Comparison of ENCODE assay signal across 8 cellular contexts in the genomic region with DNA sequence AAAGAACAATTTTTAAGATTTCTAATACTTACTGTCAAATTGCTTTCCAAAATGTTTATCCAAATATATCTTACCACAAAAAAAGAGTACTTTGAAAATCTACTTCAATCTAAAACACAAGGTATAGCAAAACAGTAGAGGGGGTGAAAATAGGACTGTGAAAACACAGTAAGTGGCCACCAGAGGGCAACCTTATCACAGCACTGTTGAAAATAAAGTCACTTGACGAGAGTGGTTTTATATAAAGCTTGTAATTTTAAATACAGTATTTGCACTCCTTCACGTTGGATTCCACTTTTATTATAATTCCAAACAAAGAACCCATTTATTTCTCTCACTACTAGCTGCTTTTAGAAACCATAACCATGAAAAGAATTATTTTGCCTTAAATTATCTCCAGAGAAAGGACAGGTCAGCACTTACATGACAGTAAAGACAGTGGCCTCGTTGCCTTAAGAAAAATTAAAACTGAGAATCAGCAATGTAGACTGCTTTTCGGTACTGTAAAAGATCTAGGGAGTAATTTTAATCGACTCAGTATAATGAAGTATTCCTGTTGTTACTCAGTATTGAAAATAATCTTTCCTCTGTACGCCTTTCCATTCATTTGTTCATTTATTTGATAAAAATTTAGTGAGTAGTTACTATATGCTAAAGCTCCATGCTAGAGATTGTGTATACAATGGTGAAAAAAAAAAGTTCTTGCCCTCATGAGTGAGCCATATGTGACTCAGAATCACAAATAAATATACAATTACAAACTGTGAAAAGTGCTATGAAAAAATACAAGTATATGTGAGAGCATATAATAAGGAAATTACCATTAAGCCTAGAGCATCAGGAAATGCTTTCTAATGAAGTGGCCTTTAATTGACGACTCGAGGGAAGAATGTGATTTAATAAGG.
DNase-seq lines count a peak whose midpoint lies in the region; ATAC-seq lines count a peak whose summit lies in the region.

No MANE protein-coding gene starts in this region.

- DNase-seq in GM04504 (ENCODE audit: low read depth) (peak; percentile 30), NCI-H774 (lab: John Stamatoyannopoulos, UW) (peak; percentile 63), midbrain (lab: John Stamatoyannopoulos, UW) (peak; percentile 86)
- peak; percentile 7 to 35 for DNase-seq in activated CD8-positive, alpha-beta memory T cell treated with anti-CD3 and anti-CD28 coated beads for 1 hour (ENCODE audit: extremely low read depth in 1 of 2, low read depth in 1 of 2)
- DNase-seq in stimulated activated CD8-positive, alpha-beta memory T cell treated with anti-CD3 and anti-CD28 coated beads, Interleukin-4, amount 100 ng/mL, for 4 hours (ENCODE audit: low read depth in 2 of 2, low spot score in 1 of 2): peak; percentile 20 to 31

- H3K9me3 ChIP-seq in endocrine pancreas (ENCODE audit: control insufficient read depth, low read length): no peaks in the 10 kb centered on the region

- H3K4me1 ChIP-seq in endocrine pancreas (ENCODE audit: control insufficient read depth, insufficient read depth, low read length): peaks cover 5% of the 10 kb centered on the region

- no peak overlapping the region for H3K9ac ChIP-seq in endocrine pancreas (ENCODE audit: control insufficient read depth, insufficient read depth, low read length)

- ATAC-seq in HG03520 (IDR thresholded peaks at IDR 0.05; ENCODE audit: unreplicated experiment) (peak; percentile 43), GM19324 (IDR thresholded peaks at IDR 0.05; ENCODE audit: low FRiP score, unreplicated experiment) (no peak)

- peak overlapping the region; percentile 22 for H3K4me3 ChIP-seq in endocrine pancreas (ENCODE audit: control insufficient read depth, insufficient read depth, low read length)

- H3K36me3 ChIP-seq in endocrine pancreas (ENCODE audit: control insufficient read depth, insufficient read depth, low read length): no peaks in the 10 kb centered on the region

- no peaks in the 10 kb centered on the region for H3K27me3 ChIP-seq in endocrine pancreas (ENCODE audit: control insufficient read depth, insufficient read depth, low read length)

Comparison
In these comparisons a context has a peak if more than half of its experiments do, and no peak if none do; other contexts are left out.
1. DNase-seq: peak in every context shown above with its lines; median percentile 86 in midbrain; 63 in NCI-H774; 30 in GM04504; 26 in stimulated activated CD8-positive, alpha-beta memory T cell treated with anti-CD3 and anti-CD28 coated beads, Interleukin-4, amount 100 ng/mL, for 4 hours; 21 in activated CD8-positive, alpha-beta memory T cell treated with anti-CD3 and anti-CD28 coated beads for 1 hour.